8 cellular contexts compared by ENCODE assay signal in the genomic region with DNA sequence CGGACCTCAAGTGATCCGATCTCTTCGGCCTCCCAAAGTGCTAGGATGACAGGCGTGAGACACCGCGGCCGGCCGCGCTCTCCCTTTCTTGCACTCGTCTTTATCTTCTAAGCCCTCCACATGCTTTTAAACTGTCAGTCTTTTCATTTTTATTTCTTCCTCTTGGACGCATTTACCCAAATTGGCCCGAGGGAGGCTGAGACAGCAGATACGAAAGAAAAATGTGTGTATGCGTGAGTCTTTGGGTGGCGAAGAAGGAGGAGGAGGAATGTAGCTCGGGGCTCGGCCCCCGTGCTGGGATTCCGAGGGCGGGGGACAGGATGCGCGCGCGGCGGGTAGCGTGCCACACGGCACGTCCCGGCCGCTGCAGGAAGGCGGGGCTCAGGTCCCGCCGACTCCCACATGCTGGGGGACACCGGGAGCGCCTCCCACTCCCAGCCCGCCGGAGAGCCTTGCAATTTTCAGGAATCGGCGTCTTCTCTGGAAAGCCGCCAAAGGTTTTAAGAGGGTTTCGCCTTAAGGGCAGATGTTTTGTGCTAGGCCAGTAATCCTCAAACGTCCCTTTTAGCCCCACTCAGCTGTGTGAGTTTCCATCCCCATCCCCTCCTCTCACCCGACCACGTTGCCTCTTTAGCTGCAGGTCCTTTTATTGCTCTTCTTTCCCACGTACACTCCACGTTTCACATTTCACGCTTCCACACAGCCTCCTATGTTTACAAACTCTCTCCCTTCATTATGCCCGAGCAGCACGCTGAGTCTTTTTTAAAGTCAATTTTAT. TPM values are rescaled to one million over a fixed set of nuclear protein-coding genes. Genes with fewer than 3 reads are reported as not detected.
DNase-seq lines count a peak whose midpoint lies in the region; ATAC-seq and TF ChIP-seq lines count a peak whose summit lies in the region.

No MANE protein-coding gene starts in this region.

- H3K9me3 Mint-ChIP-seq in natural killer cell treated with Interleukin-12 subunit alpha and Interleukin-12 subunit beta and Interleukin-15 and Interleukin-18, amount 100 ng/mL, for 72 hours = no peaks in the 10 kb centered on the region

- DNase-seq in Caki2 (ENCODE audit: low read depth) (peak; percentile 98), HS-5 (ENCODE audit: low read depth) (peak; percentile 92), fibroblast of lung (ENCODE audit: low read depth in 2 of 2) (peak; percentile 89 to 90)
- DNase-seq in activated T-helper 1 cell treated with anti-CD3 and anti-CD28 coated beads, Interleukin-2, amount 50 U/mL, for 16 hours (ENCODE audit: low read depth in 1 of 2, low spot score in 1 of 2) = peak; percentile 70 to 76
- DNase-seq in natural killer cell treated with Interleukin-12 subunit alpha and Interleukin-12 subunit beta and Interleukin-15 and Interleukin-18, amount 100 ng/mL, for 72 hours (ENCODE audit: low spot score) = peak; percentile 92
- peak; percentile 73 to 86 (median 79) for DNase-seq in stimulated activated naive CD4-positive, alpha-beta T cell (lab: John Stamatoyannopoulos, UW)

- in situ Hi-C loops in Caki2 (cut with HindIII; ENCODE audit: low pct_unique_long_range_greater_than_20kb, low sequenced_read_pairs) = no loop called here

- H3K27me3 ChIP-seq in fibroblast of lung (ENCODE audit: control insufficient read depth, insufficient read depth, low read length) = no peaks in the 10 kb centered on the region

- H2AFZ ChIP-seq in fibroblast of lung (ENCODE audit: low read length) = peak overlapping the region; percentile 39

- H3K4me3 Mint-ChIP-seq in natural killer cell treated with Interleukin-12 subunit alpha and Interleukin-12 subunit beta and Interleukin-15 and Interleukin-18, amount 100 ng/mL, for 72 hours = peak overlapping the region; percentile 95

- peak overlapping the region; percentile 81 for H3K27ac ChIP-seq in fibroblast of lung (ENCODE audit: insufficient read depth, low read length)

- H3K4me3 ChIP-seq in fibroblast of lung (replicated peaks in 1 of 4; ENCODE audit: control extremely low read depth in 1 of 4, insufficient read depth in 1 of 4, low read depth in 3 of 4, low read length in 4 of 4) = peak overlapping the region; percentile 4 to 58 (median 48)

- no peaks in the 10 kb centered on the region for H3K36me3 ChIP-seq in fibroblast of lung (ENCODE audit: control insufficient read depth, insufficient read depth, low read length)

- peak; percentile 74 for ATAC-seq in GM19468 (IDR thresholded peaks at IDR 0.05; ENCODE audit: extremely low read depth, unreplicated experiment)
- peak; percentile 97 for ATAC-seq in natural killer cell treated with Interleukin-12 subunit alpha and Interleukin-12 subunit beta and Interleukin-15 and Interleukin-18, amount 100 ng/mL, for 72 hours

- H3K4me2 ChIP-seq in fibroblast of lung (ENCODE audit: extremely low read depth, insufficient read depth, low read length) = peak overlapping the region; percentile 71

- H3K27ac Mint-ChIP-seq in natural killer cell treated with Interleukin-12 subunit alpha and Interleukin-12 subunit beta and Interleukin-15 and Interleukin-18, amount 100 ng/mL, for 72 hours = peak overlapping the region; percentile 96 to 97

- H3K4me1 Mint-ChIP-seq in natural killer cell treated with Interleukin-12 subunit alpha and Interleukin-12 subunit beta and Interleukin-15 and Interleukin-18, amount 100 ng/mL, for 72 hours (ENCODE audit: low read depth in 2 of 2) = peaks cover 17 to 22% of the 10 kb centered on the region in 2 donors

- peaks cover 6% of the 10 kb centered on the region for H3K36me3 Mint-ChIP-seq in natural killer cell treated with Interleukin-12 subunit alpha and Interleukin-12 subunit beta and Interleukin-15 and Interleukin-18, amount 100 ng/mL, for 72 hours

- no peaks in the 10 kb centered on the region for H3K9me3 ChIP-seq in fibroblast of lung (ENCODE audit: control insufficient read depth, insufficient read depth, low read depth, low read length)

- H3K79me2 ChIP-seq in fibroblast of lung (ENCODE audit: control insufficient read depth, insufficient read depth, low read length) = no peaks in the 10 kb centered on the region

- peak overlapping the region; percentile 66 for H3K9ac ChIP-seq in fibroblast of lung (ENCODE audit: insufficient read depth, low read length)

- no peaks in the 10 kb centered on the region for H3K27me3 Mint-ChIP-seq in natural killer cell treated with Interleukin-12 subunit alpha and Interleukin-12 subunit beta and Interleukin-15 and Interleukin-18, amount 100 ng/mL, for 72 hours

- H4K20me1 ChIP-seq in fibroblast of lung (ENCODE audit: control insufficient read depth, extremely low read depth, insufficient read depth, low read length) = no peaks in the 10 kb centered on the region

- no peak for TF ChIP-seq CTCF in fibroblast of lung (conservative IDR thresholded peaks at IDR 0.05 in 1 of 2, IDR thresholded peaks at IDR 0.05 in 1 of 2; ENCODE audit: low read depth in 1 of 2, low read length in 2 of 2)

- peaks cover 3% of the 10 kb centered on the region for H3K4me1 ChIP-seq in fibroblast of lung (ENCODE audit: control insufficient read depth, extremely low read depth, insufficient read depth, low read length)

TF ChIP-seq in PFSK-1, 5 proteins besides CTCF, POLR2A, EP300 and RAD21:
- peak; percentile 48; the same call in 1 of the 2 replicates for TF ChIP-seq SIN3A (IDR thresholded peaks at IDR 0.05; ENCODE audit: borderline replicate concordance, insufficient read depth, low read length)
- TF ChIP-seq TAF1 (IDR thresholded peaks at IDR 0.05; ENCODE audit: borderline replicate concordance, insufficient read depth, low read length) = peak; percentile 60; the same call in 1 of the 2 replicates
- TF ChIP-seq POLR2AphosphoS5 (IDR thresholded peaks at IDR 0.05; ENCODE audit: low read depth, low read length) = peak; percentile 63
- TF ChIP-seq FOXP2 (optimal IDR thresholded peaks at IDR 0.05; ENCODE audit: borderline replicate concordance, extremely low read depth, extremely low read length, insufficient read depth) = peak; percentile 99
- TF ChIP-seq, protein P1, sequence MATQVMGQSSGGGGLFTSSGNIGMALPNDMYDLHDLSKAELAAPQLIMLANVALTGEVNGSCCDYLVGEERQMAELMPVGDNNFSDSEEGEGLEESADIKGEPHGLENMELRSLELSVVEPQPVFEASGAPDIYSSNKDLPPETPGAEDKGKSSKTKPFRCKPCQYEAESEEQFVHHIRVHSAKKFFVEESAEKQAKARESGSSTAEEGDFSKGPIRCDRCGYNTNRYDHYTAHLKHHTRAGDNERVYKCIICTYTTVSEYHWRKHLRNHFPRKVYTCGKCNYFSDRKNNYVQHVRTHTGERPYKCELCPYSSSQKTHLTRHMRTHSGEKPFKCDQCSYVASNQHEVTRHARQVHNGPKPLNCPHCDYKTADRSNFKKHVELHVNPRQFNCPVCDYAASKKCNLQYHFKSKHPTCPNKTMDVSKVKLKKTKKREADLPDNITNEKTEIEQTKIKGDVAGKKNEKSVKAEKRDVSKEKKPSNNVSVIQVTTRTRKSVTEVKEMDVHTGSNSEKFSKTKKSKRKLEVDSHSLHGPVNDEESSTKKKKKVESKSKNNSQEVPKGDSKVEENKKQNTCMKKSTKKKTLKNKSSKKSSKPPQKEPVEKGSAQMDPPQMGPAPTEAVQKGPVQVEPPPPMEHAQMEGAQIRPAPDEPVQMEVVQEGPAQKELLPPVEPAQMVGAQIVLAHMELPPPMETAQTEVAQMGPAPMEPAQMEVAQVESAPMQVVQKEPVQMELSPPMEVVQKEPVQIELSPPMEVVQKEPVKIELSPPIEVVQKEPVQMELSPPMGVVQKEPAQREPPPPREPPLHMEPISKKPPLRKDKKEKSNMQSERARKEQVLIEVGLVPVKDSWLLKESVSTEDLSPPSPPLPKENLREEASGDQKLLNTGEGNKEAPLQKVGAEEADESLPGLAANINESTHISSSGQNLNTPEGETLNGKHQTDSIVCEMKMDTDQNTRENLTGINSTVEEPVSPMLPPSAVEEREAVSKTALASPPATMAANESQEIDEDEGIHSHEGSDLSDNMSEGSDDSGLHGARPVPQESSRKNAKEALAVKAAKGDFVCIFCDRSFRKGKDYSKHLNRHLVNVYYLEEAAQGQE (IDR thresholded peaks at IDR 0.05; ENCODE audit: insufficient read depth in 1 of 2, low read depth in 2 of 2, low read length in 2 of 2) = peak in 1 of 2 experiments; percentile 55; a peak in 1 of 4 replicates
TF ChIP-seq in PFSK-1: peak in this region for 5.

RNA-seq across cellular contexts. Expression of a gene that starts 34.7 kb away (rescaled TPM):
- 3.7 and 7.9 TPM in 2 replicates for total RNA-seq in Caki2 (2014; rRNA removed; shearing (Covaris generic); ENCODE audit: low replicate concordance)
- 26.7 TPM for polyA plus RNA-seq in PFSK-1 (2012; ENCODE audit: insufficient read length, low read depth)
- total RNA-seq in fibroblast of lung = 95.0 and 127 TPM in 2 replicates
- 83.0 and 124 TPM in 2 replicates for polyA plus RNA-seq in fibroblast of lung
- 65.6 and 124 TPM in 2 replicates for polyA plus RNA-seq in fibroblast of lung (2012)
- 109 and 154 TPM in 2 replicates for polyA minus RNA-seq in fibroblast of lung (ENCODE audit: low replicate concordance)
- 100 to 1,000 TPM; 250 to 356 TPM for total RNA-seq in natural killer cell treated with Interleukin-12 subunit alpha and Interleukin-12 subunit beta and Interleukin-15 and Interleukin-18, amount 100 ng/mL, for 72 hours

Comparison
In these comparisons a context has a peak if more than half of its experiments do, and no peak if none do; other contexts are left out.
1. Peak in every context shown above with its lines: DNase-seq, ATAC-seq, H3K4me3 ChIP-seq and H3K27ac ChIP-seq.
2. RNA of a gene that starts 34.7 kb away (total RNA-seq): 250 to 356 TPM in natural killer cell treated with Interleukin-12 subunit alpha and Interleukin-12 subunit beta and Interleukin-15 and Interleukin-18, amount 100 ng/mL, for 72 hours and 95.0 to 127 TPM in fibroblast of lung; 3.7 to 7.9 TPM in Caki2; every median in the first group is over 10 times any median in the second.